In genomic region chr1:40397258-40397657, GRCh38 we compare ENCODE assay signal across 13 cellular contexts. TPM values are rescaled to one million over a fixed set of nuclear protein-coding genes. Genes with fewer than 3 reads are reported as not detected.
DNase-seq lines count a peak whose midpoint lies in the region; ATAC-seq lines count a peak whose summit lies in the region.
"Had no signal": no experiment of that assay in that cellular context is flagged by ENCODE, and none has a peak within 500 bp of the region (broad histone marks: within the 10 kb centered on the region; RNA-seq: fewer than 3 reads in every experiment).

No MANE protein-coding gene starts in this region.

- H3K9me3 ChIP-seq in CD8-positive, alpha-beta memory T cell (ENCODE audit: low read length) = no peaks in the 10 kb centered on the region
- H3K9me3 ChIP-seq in effector memory CD4-positive, alpha-beta T cell (ENCODE audit: control insufficient read depth, low read length) = no peaks in the 10 kb centered on the region

- H3K27me3 Mint-ChIP-seq in CD8-positive, alpha-beta memory T cell = no peaks in the 10 kb centered on the region
- H3K27me3 Mint-ChIP-seq in stimulated activated naive B cell treated with anti-CD40 and anti-IgM and Interleukin-4, amounts not matched to agents 10 μg/mL and 1 μg/mL and 100 μg/mL, for 72 hours = no peaks in the 10 kb centered on the region

- no peak overlapping the region for H3K27ac ChIP-seq in CD8-positive, alpha-beta memory T cell (ENCODE audit: low read depth, low read length)
- H3K27ac ChIP-seq in effector memory CD4-positive, alpha-beta T cell (ENCODE audit: insufficient read depth, low read length, poor library complexity, severe bottlenecking) = peak overlapping the region; percentile 70

- H3K4me3 ChIP-seq in CD8-positive, alpha-beta memory T cell (ENCODE audit: low read length) = no peak overlapping the region
- no peak overlapping the region for H3K4me3 ChIP-seq in effector memory CD4-positive, alpha-beta T cell (ENCODE audit: insufficient read depth, low read depth, low read length, poor library complexity, severe bottlenecking)

- H3K9me3 Mint-ChIP-seq in CD8-positive, alpha-beta memory T cell = no peaks in the 10 kb centered on the region
- H3K9me3 Mint-ChIP-seq in stimulated activated naive B cell treated with anti-CD40 and anti-IgM and Interleukin-4, amounts not matched to agents 10 μg/mL and 1 μg/mL and 100 μg/mL, for 72 hours = peaks cover 0 to 5% of the 10 kb centered on the region in 2 donors

- peak overlapping the region in 7 of 8 donors; percentile 63 to 95 (median 91) for H3K27ac Mint-ChIP-seq in CD8-positive, alpha-beta memory T cell
- H3K27ac Mint-ChIP-seq in stimulated activated naive B cell treated with anti-CD40 and anti-IgM and Interleukin-4, amounts not matched to agents 10 μg/mL and 1 μg/mL and 100 μg/mL, for 72 hours = peak overlapping the region; percentile 1

- peaks cover 0 to 24% (median 6%) of the 10 kb centered on the region in 3 donors for H3K36me3 Mint-ChIP-seq in CD8-positive, alpha-beta memory T cell
- peaks cover 27 to 41% of the 10 kb centered on the region in 2 donors for H3K36me3 Mint-ChIP-seq in stimulated activated naive B cell treated with anti-CD40 and anti-IgM and Interleukin-4, amounts not matched to agents 10 μg/mL and 1 μg/mL and 100 μg/mL, for 72 hours

- no peaks in the 10 kb centered on the region for H3K36me3 ChIP-seq in CD8-positive, alpha-beta memory T cell (ENCODE audit: insufficient read depth, low read length)
- H3K36me3 ChIP-seq in effector memory CD4-positive, alpha-beta T cell (ENCODE audit: control insufficient read depth, insufficient read depth, low read length) = no peaks in the 10 kb centered on the region

- H3K4me1 ChIP-seq in CD8-positive, alpha-beta memory T cell (ENCODE audit: insufficient read depth, low read length) = peaks cover 96% of the 10 kb centered on the region
- H3K4me1 ChIP-seq in effector memory CD4-positive, alpha-beta T cell (ENCODE audit: control insufficient read depth, insufficient read depth, low read length, poor library complexity, severe bottlenecking) = peaks cover 68% of the 10 kb centered on the region

- CTCF ChIA-PET in CD8-positive, alpha-beta memory T cell (lab: Charles Lee) = interaction anchor here (1.7 to 2.3 kb wide), 2 partner anchors 10 to 59 kb away, joined by 5 to 9 read pairs; no protein-coding TSS in a partner anchor

- no peak for DNase-seq in CD8-positive, alpha-beta memory T cell
- DNase-seq in MV-4-11 (lab: John Stamatoyannopoulos, UW) (peak; percentile 32), globus pallidus (ENCODE audit: low spot score) (no peak)
- DNase-seq in effector memory CD4-positive, alpha-beta T cell = no peak
- DNase-seq in stimulated activated naive B cell treated with anti-CD40 and anti-IgM and Interleukin-4, amounts not matched to agents 10 μg/mL and 1 μg/mL and 100 μg/mL, for 72 hours = no peak
- DNase-seq: activated gamma-delta T cell treated with Interleukin-2 at 50 U/mL for 16 hours, cerebellar nuclear complex, mesenchymal stem cell, MM.1S had no signal

- ATAC-seq in stimulated activated naive B cell treated with anti-CD40 and anti-IgM and Interleukin-4, amounts not matched to agents 10 μg/mL and 1 μg/mL and 100 μg/mL, for 72 hours (replicated peaks) = no peak
- ATAC-seq in GM18511 (IDR thresholded peaks at IDR 0.05; ENCODE audit: unreplicated experiment) = no peak
- no peak for ATAC-seq in HG03342 (IDR thresholded peaks at IDR 0.05; ENCODE audit: unreplicated experiment)
- ATAC-seq: activated CD4-positive, CD25-positive, alpha-beta regulatory T cell treated with anti-CD3 and anti-CD28 coated beads, Interleukin-2, amount 50 U/mL, for 24 hours; esophagus mucosa had no signal

- H3K27me3 ChIP-seq in CD8-positive, alpha-beta memory T cell (ENCODE audit: insufficient read depth, low read length, poor library complexity, severe bottlenecking) = no peaks in the 10 kb centered on the region
- H3K27me3 ChIP-seq in effector memory CD4-positive, alpha-beta T cell (replicated peaks; ENCODE audit: control insufficient read depth, insufficient read depth, low read length, poor library complexity, severe bottlenecking) = no peaks in the 10 kb centered on the region

- H3K4me3 Mint-ChIP-seq in CD8-positive, alpha-beta memory T cell = peak overlapping the region in 2 of 7 donors; percentile 12 to 48
- H3K4me3 Mint-ChIP-seq in stimulated activated naive B cell treated with anti-CD40 and anti-IgM and Interleukin-4, amounts not matched to agents 10 μg/mL and 1 μg/mL and 100 μg/mL, for 72 hours = peak overlapping the region in 1 of 2 donors; percentile 18

- POLR2A ChIA-PET in CD8-positive, alpha-beta memory T cell (lab: Charles Lee) = interaction anchor here (1.0 kb wide), 1 partner anchor 15 kb away, joined by 3 read pairs; no protein-coding TSS in a partner anchor

- peaks cover 81 to 96% (median 95%) of the 10 kb centered on the region in 3 donors for H3K4me1 Mint-ChIP-seq in CD8-positive, alpha-beta memory T cell
- peaks cover 49 to 87% of the 10 kb centered on the region in 2 donors for H3K4me1 Mint-ChIP-seq in stimulated activated naive B cell treated with anti-CD40 and anti-IgM and Interleukin-4, amounts not matched to agents 10 μg/mL and 1 μg/mL and 100 μg/mL, for 72 hours

RNA-seq across cellular contexts. Expression of gene SMAP2, which starts 23.7 kb away (rescaled TPM):
- 100 to 1,000 TPM; 144 to 146 TPM for total RNA-seq in CD8-positive, alpha-beta memory T cell
- 340 TPM for polyA plus RNA-seq in CD8-positive, alpha-beta memory T cell

RNA-seq across cellular contexts. Expression of gene ZFP69B, which starts 53.0 kb away (rescaled TPM):
- total RNA-seq in CD8-positive, alpha-beta memory T cell = 1 to 10 TPM; 5.6 to 5.9 TPM
- 2.3 TPM for polyA plus RNA-seq in CD8-positive, alpha-beta memory T cell
